Comparison of ENCODE assay signal across 3 cellular contexts in genomic region chr12:118704517-118704916, GRCh38.
TF ChIP-seq lines count a peak whose summit lies in the region.

No MANE protein-coding gene starts in this region.

TF ChIP-seq in SK-N-SH, 30 proteins besides CTCF, POLR2A, EP300 and RAD21 (continued from another document):
- TF ChIP-seq RCOR1 (IDR thresholded peaks at IDR 0.05; ENCODE audit: low read length), result no peak
- no peak for TF ChIP-seq RXRA (IDR thresholded peaks at IDR 0.05; ENCODE audit: borderline replicate concordance, low read depth)

TF ChIP-seq in SK-N-SH treated with all-trans-retinoic acid at 6 μM for 48 hours, 23 proteins besides CTCF, POLR2A, EP300 and RAD21 (continued from another document):
- TF ChIP-seq SNAI2 (CRISPR knock-in tag; IDR thresholded peaks at IDR 0.05) (no peak), PPARA (CRISPR knock-in tag; IDR thresholded peaks at IDR 0.05; ENCODE audit: borderline replicate concordance) (no peak), PATZ1 (CRISPR knock-in tag; IDR thresholded peaks at IDR 0.05; ENCODE audit: borderline replicate concordance) (no peak), RARB (CRISPR knock-in tag; IDR thresholded peaks at IDR 0.05) (no peak), POU6F1 (CRISPR knock-in tag; IDR thresholded peaks at IDR 0.05; ENCODE audit: borderline replicate concordance, low read depth) (no peak), ZNF70 (CRISPR knock-in tag; IDR thresholded peaks at IDR 0.05) (no peak), ZC3H10 (CRISPR knock-in tag; IDR thresholded peaks at IDR 0.05) (no peak)
TF ChIP-seq in SK-N-SH treated with all-trans-retinoic acid at 6 μM for 48 hours: peak in this region for 0.

TF ChIP-seq in WTC11, 78 proteins besides CTCF, POLR2A, EP300 and RAD21 (continued from another document):
- TF ChIP-seq ZNF281 (CRISPR knock-in tag; IDR thresholded peaks at IDR 0.05), result no peak
- TF ChIP-seq E2F1 (CRISPR knock-in tag; IDR thresholded peaks at IDR 0.05), result no peak
